In the genomic region with DNA sequence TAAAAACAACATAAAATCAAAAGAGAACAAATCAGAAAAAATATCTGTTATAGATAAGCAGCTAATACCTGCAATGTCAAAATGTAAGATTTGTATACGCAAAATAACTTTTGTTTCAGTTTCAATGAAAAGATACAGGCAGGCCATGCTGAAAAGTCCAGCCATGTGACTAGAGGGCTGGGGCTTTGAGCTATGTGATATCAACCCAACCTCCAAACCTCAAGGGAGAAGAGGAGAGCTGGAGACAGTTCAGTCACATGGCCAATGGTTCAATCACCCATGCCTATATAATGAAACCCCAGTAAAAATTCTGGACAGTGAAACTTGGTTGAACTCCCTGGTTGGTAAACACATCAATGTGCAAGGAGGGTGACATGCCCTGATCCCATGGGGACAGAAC, we compare ENCODE assay signal across 1 cellular context.
A peak's percentile ranks its signal among the peaks of the same experiment; 100 is the strongest.
TF ChIP-seq lines count a peak whose summit lies in the region.

No MANE protein-coding gene starts in this region.

TF ChIP-seq in GM12878, 131 proteins besides CTCF, POLR2A, EP300 and RAD21 (continued from another document):
- TF ChIP-seq ZNF687 (IDR thresholded peaks at IDR 0.05): no peak
- TF ChIP-seq NR2F1 (conservative IDR thresholded peaks at IDR 0.05): no peak
- peak; percentile 32 for TF ChIP-seq MEF2B (IDR thresholded peaks at IDR 0.05; ENCODE audit: partially characterized antibody, poor library complexity, severe bottlenecking)
- TF ChIP-seq WRNIP1 (IDR thresholded peaks at IDR 0.05; ENCODE audit: borderline replicate concordance, low read depth, low read length): no peak
- TF ChIP-seq SREBF2 (IDR thresholded peaks at IDR 0.05; ENCODE audit: low read length): no peak
- TF ChIP-seq USF1 (IDR thresholded peaks at IDR 0.05; ENCODE audit: borderline replicate concordance, extremely low read length, insufficient read depth, low read depth, low read length): peak; percentile 33
- TF ChIP-seq JUNB (IDR thresholded peaks at IDR 0.05): no peak
TF ChIP-seq in GM12878: peak in this region for 3.
